ENCODE assay signal across 1 cellular context in the genomic region with DNA sequence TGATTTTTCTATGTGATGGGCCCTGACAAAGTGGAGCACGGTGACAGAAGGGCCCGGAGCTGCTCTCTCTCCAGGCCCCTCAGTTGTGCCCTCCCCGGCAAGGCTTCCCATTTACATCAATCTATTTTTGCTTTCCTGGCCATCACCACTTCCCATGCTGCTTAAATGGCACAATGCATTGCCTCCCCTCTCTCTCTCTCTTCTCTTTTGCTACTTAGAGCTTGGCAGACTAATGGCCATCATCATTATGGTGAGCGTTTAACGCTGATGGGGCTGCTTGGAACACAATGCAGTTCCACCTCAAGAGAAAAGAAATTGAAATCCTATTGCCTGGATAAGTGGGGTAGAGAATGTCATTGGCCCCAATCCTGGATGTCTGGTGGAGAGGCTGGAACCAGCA.
TF ChIP-seq lines count a peak whose summit lies in the region.

No MANE protein-coding gene starts in this region.

TF ChIP-seq in HepG2, 621 proteins besides CTCF, POLR2A, EP300 and RAD21 (continued from another document):
- TF ChIP-seq, protein P1, sequence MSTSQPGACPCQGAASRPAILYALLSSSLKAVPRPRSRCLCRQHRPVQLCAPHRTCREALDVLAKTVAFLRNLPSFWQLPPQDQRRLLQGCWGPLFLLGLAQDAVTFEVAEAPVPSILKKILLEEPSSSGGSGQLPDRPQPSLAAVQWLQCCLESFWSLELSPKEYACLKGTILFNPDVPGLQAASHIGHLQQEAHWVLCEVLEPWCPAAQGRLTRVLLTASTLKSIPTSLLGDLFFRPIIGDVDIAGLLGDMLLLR (CRISPR knock-in tag; IDR thresholded peaks at IDR 0.05), result no peak
- no peak for TF ChIP-seq ZNF788 (CRISPR knock-in tag; IDR thresholded peaks at IDR 0.05; ENCODE audit: borderline replicate concordance)
- no peak for TF ChIP-seq JARID2 (CRISPR knock-in tag; IDR thresholded peaks at IDR 0.05; ENCODE audit: insufficient replicate concordance)
- TF ChIP-seq MLX (CRISPR knock-in tag; IDR thresholded peaks at IDR 0.05), result no peak
